ENCODE assay signal across 19 cellular contexts in genomic region chr16:8945626-8946296, GRCh38. TPM values are rescaled to one million over a fixed set of nuclear protein-coding genes. Genes with fewer than 3 reads are reported as not detected.
A peak's percentile ranks its signal among the peaks of the same experiment; 100 is the strongest.
DNase-seq lines count a peak whose midpoint lies in the region; ATAC-seq and TF ChIP-seq lines count a peak whose summit lies in the region.
"Had no signal": no experiment of that assay in that cellular context is flagged by ENCODE, and none has a peak within 500 bp of the region (broad histone marks: within the 10 kb centered on the region; RNA-seq: fewer than 3 reads in every experiment).

No MANE protein-coding gene starts in this region.

- peak overlapping the region; percentile 96 for H3K27ac ChIP-seq in OCI-LY1 (ENCODE audit: low read depth, low read length, poor library complexity, severe bottlenecking)
- H3K27ac ChIP-seq in right cardiac atrium (ENCODE audit: low read length) = no peak overlapping the region
- H3K27ac ChIP-seq: suprapubic skin, VCaP had no signal

- H3K9me2 ChIP-seq in OCI-LY1 (ENCODE audit: low read depth, low read length) = no peaks in the 10 kb centered on the region

- peaks cover 2% of the 10 kb centered on the region for H3K36me3 Mint-ChIP-seq in activated naive CD4-positive, alpha-beta T cell treated with anti-CD3 and anti-CD28 coated beads, Interleukin-2, amount 50 U/mL, for 24 hours
- peaks cover 27% of the 10 kb centered on the region for H3K36me3 Mint-ChIP-seq in effector memory CD8-positive, alpha-beta T cell (ENCODE audit: insufficient read depth)
- H3K36me3 Mint-ChIP-seq in stimulated activated memory B cell treated with anti-CD40 and anti-IgM and Interleukin-4, amounts not matched to agents 10 μg/mL and 1 μg/mL and 100 μg/mL, for 72 hours = no peaks in the 10 kb centered on the region

- intact Hi-C loops in right cardiac atrium (cut with DNase I) = no loop called here

- TF ChIP-seq CTCF in OCI-LY1 (IDR thresholded peaks at IDR 0.05; ENCODE audit: low read length) = no peak

- peaks cover 100% of the 10 kb centered on the region for H3K4me1 ChIP-seq in OCI-LY1 (ENCODE audit: insufficient read depth, low read length, severe bottlenecking)
- H3K4me1 ChIP-seq in right cardiac atrium (ENCODE audit: control insufficient read depth, insufficient read depth, low read length) = peaks cover 34% of the 10 kb centered on the region

- no peaks in the 10 kb centered on the region; the same call in 1 of the 2 replicates for H3F3A ChIP-seq in OCI-LY1 (ENCODE audit: insufficient read depth, low read length)

- H3K79me2 ChIP-seq in OCI-LY1 (ENCODE audit: insufficient read depth, low read length) = peaks cover 100% of the 10 kb centered on the region

- no peaks in the 10 kb centered on the region for H3K9me3 Mint-ChIP-seq in activated naive CD4-positive, alpha-beta T cell treated with anti-CD3 and anti-CD28 coated beads, Interleukin-2, amount 50 U/mL, for 24 hours
- H3K9me3 Mint-ChIP-seq in effector memory CD8-positive, alpha-beta T cell = no peaks in the 10 kb centered on the region
- no peaks in the 10 kb centered on the region for H3K9me3 Mint-ChIP-seq in stimulated activated memory B cell treated with anti-CD40 and anti-IgM and Interleukin-4, amounts not matched to agents 10 μg/mL and 1 μg/mL and 100 μg/mL, for 72 hours
- H3K9me3 Mint-ChIP-seq: activated CD4-positive, alpha-beta memory T cell treated with anti-CD3 and anti-CD28 coated beads for 36 hours; neural progenitor cell; T-helper 1 cell treated with Interleukin-12 subunit alpha and Interleukin-12 subunit beta and Interleukin-4 antibody, amounts not matched to agents 30 μg/mL and 1 μg/mL, for 36 hours had no signal

- WGBS in right cardiac atrium = 85% methylated on average over 3 of the region's 3 CpGs

- H3K4me2 ChIP-seq in OCI-LY1 (ENCODE audit: low read length) = peak overlapping the region; percentile 98

- no peaks in the 10 kb centered on the region for H3K27me3 Mint-ChIP-seq in activated naive CD4-positive, alpha-beta T cell treated with anti-CD3 and anti-CD28 coated beads, Interleukin-2, amount 50 U/mL, for 24 hours
- H3K27me3 Mint-ChIP-seq in effector memory CD8-positive, alpha-beta T cell = no peaks in the 10 kb centered on the region
- H3K27me3 Mint-ChIP-seq in stimulated activated memory B cell treated with anti-CD40 and anti-IgM and Interleukin-4, amounts not matched to agents 10 μg/mL and 1 μg/mL and 100 μg/mL, for 72 hours = no peaks in the 10 kb centered on the region
- H3K27me3 Mint-ChIP-seq: activated CD4-positive, alpha-beta memory T cell treated with anti-CD3 and anti-CD28 coated beads for 36 hours had no signal

- peak overlapping the region; percentile 19 for H3K4me3 Mint-ChIP-seq in activated naive CD4-positive, alpha-beta T cell treated with anti-CD3 and anti-CD28 coated beads, Interleukin-2, amount 50 U/mL, for 24 hours
- H3K4me3 Mint-ChIP-seq in effector memory CD8-positive, alpha-beta T cell = peak overlapping the region; percentile 57 to 75
- H3K4me3 Mint-ChIP-seq in stimulated activated memory B cell treated with anti-CD40 and anti-IgM and Interleukin-4, amounts not matched to agents 10 μg/mL and 1 μg/mL and 100 μg/mL, for 72 hours = no peak overlapping the region
- H3K4me3 Mint-ChIP-seq: activated CD4-positive, alpha-beta memory T cell treated with anti-CD3 and anti-CD28 coated beads for 36 hours; neural progenitor cell; T-helper 1 cell treated with Interleukin-12 subunit alpha and Interleukin-12 subunit beta and Interleukin-4 antibody, amounts not matched to agents 30 μg/mL and 1 μg/mL, for 36 hours had no signal

- H3K27me3 ChIP-seq in OCI-LY1 (ENCODE audit: insufficient read depth, low read length) = no peaks in the 10 kb centered on the region
- no peaks in the 10 kb centered on the region for H3K27me3 ChIP-seq in right cardiac atrium (ENCODE audit: control insufficient read depth, insufficient read depth)
- H3K27me3 ChIP-seq: neural progenitor cell, suprapubic skin had no signal

- H3K27ac Mint-ChIP-seq in activated naive CD4-positive, alpha-beta T cell treated with anti-CD3 and anti-CD28 coated beads, Interleukin-2, amount 50 U/mL, for 24 hours = peak overlapping the region; percentile 72
- peak overlapping the region; percentile 57 to 83 for H3K27ac Mint-ChIP-seq in effector memory CD8-positive, alpha-beta T cell
- peak overlapping the region; percentile 71 for H3K27ac Mint-ChIP-seq in stimulated activated memory B cell treated with anti-CD40 and anti-IgM and Interleukin-4, amounts not matched to agents 10 μg/mL and 1 μg/mL and 100 μg/mL, for 72 hours
- H3K27ac Mint-ChIP-seq: activated CD4-positive, alpha-beta memory T cell treated with anti-CD3 and anti-CD28 coated beads for 36 hours; neural progenitor cell; T-helper 1 cell treated with Interleukin-12 subunit alpha and Interleukin-12 subunit beta and Interleukin-4 antibody, amounts not matched to agents 30 μg/mL and 1 μg/mL, for 36 hours had no signal

- no peak for DNase-seq in activated naive CD4-positive, alpha-beta T cell treated with anti-CD3 and anti-CD28 coated beads, Interleukin-2, amount 50 U/mL, for 16 hours
- no peak for DNase-seq in effector memory CD8-positive, alpha-beta T cell
- DNase-seq in retina (no peak), right cardiac atrium (no peak), globus pallidus (ENCODE audit: low spot score) (no peak)
- DNase-seq: activated CD4-positive, alpha-beta memory T cell treated with anti-CD3 and anti-CD28 coated beads for 36 hours; Caco-2; left cardiac atrium; mesendoderm; NCI-H1417 treated with DMSO at 0.1 percent for 48 hours; SIG-M5; stimulated activated CD8-positive, alpha-beta memory T cell treated with anti-CD3 and anti-CD28 coated beads, Interleukin-4, amount 100 ng/mL, for 48 hours had no signal

- peak overlapping the region; percentile 49 for H3K4me3 ChIP-seq in OCI-LY1 (ENCODE audit: low read depth, low read length, poor library complexity, severe bottlenecking)
- H3K4me3 ChIP-seq in right cardiac atrium (ENCODE audit: low read length) = no peak overlapping the region
- H3K4me3 ChIP-seq: neural progenitor cell, suprapubic skin had no signal

- no peaks in the 10 kb centered on the region for H4K20me1 ChIP-seq in OCI-LY1 (ENCODE audit: insufficient read depth, low read length)

- peaks cover 6% of the 10 kb centered on the region for H3K36me3 ChIP-seq in OCI-LY1 (ENCODE audit: insufficient read depth, low read length)
- H3K36me3 ChIP-seq: neural progenitor cell, suprapubic skin had no signal

- ATAC-seq in effector memory CD8-positive, alpha-beta T cell (replicated peaks) = no peak
- ATAC-seq in stimulated activated memory B cell treated with anti-CD40 and anti-IgM and Interleukin-4, amounts not matched to agents 10 μg/mL and 1 μg/mL and 100 μg/mL, for 72 hours = no peak
- ATAC-seq in right cardiac atrium = no peak
- ATAC-seq: left cardiac atrium had no signal

- H3K9ac ChIP-seq in OCI-LY1 (ENCODE audit: low read length) = peak overlapping the region; percentile 48; the same call in 1 of the 2 replicates
- H3K9ac ChIP-seq: neural progenitor cell had no signal

- peaks cover 98% of the 10 kb centered on the region for H3K4me1 Mint-ChIP-seq in activated naive CD4-positive, alpha-beta T cell treated with anti-CD3 and anti-CD28 coated beads, Interleukin-2, amount 50 U/mL, for 24 hours
- H3K4me1 Mint-ChIP-seq in effector memory CD8-positive, alpha-beta T cell (ENCODE audit: low read depth in 2 of 2) = peaks cover 86 to 89% of the 10 kb centered on the region in 2 donors
- H3K4me1 Mint-ChIP-seq in stimulated activated memory B cell treated with anti-CD40 and anti-IgM and Interleukin-4, amounts not matched to agents 10 μg/mL and 1 μg/mL and 100 μg/mL, for 72 hours = peaks cover 94% of the 10 kb centered on the region

- no peak overlapping the region for H2AFZ ChIP-seq in OCI-LY1 (ENCODE audit: low read length)
- H2AFZ ChIP-seq: neural progenitor cell had no signal

- H3K9me3 ChIP-seq in OCI-LY1 (ENCODE audit: low read length) (no peaks in the 10 kb centered on the region), right cardiac atrium (ENCODE audit: control insufficient read depth, low read length) (no peaks in the 10 kb centered on the region)
- H3K9me3 ChIP-seq: Caco-2, suprapubic skin had no signal

RNA-seq across cellular contexts. Expression of gene USP7, which starts 17.9 kb away (rescaled TPM):
- total RNA-seq in right cardiac atrium = 10 to 100 TPM; 67.1 to 83.3 (median 71.2) TPM
- 25.1 TPM for polyA plus RNA-seq in right cardiac atrium
